10 cellular contexts compared by ENCODE assay signal in genomic region chr16:66382966-66383299, GRCh38. TPM values are rescaled to one million over a fixed set of nuclear protein-coding genes. Genes with fewer than 3 reads are reported as not detected.
DNase-seq lines count a peak whose midpoint lies in the region; ATAC-seq and TF ChIP-seq lines count a peak whose summit lies in the region.
"Had no signal": no experiment of that assay in that cellular context is flagged by ENCODE, and none has a peak within 500 bp of the region (broad histone marks: within the 10 kb centered on the region; RNA-seq: fewer than 3 reads in every experiment).

No MANE protein-coding gene starts in this region.

- peaks cover 0 to 5% of the 10 kb centered on the region in 2 donors for H3K27me3 Mint-ChIP-seq in CD4-positive, alpha-beta memory T cell

- peaks cover 0 to 6% (median 0%) of the 10 kb centered on the region in 8 donors for H3K9me3 Mint-ChIP-seq in CD4-positive, alpha-beta memory T cell
- H3K9me3 Mint-ChIP-seq: T-helper 1 cell treated with Interleukin-12 subunit alpha and Interleukin-12 subunit beta and Interleukin-4 antibody, amounts not matched to agents 30 μg/mL and 1 μg/mL, for 36 hours had no signal

- in situ Hi-C loops in Panc1 (cut with HindIII; ENCODE audit: low pct_unique_long_range_greater_than_20kb, low sequenced_read_pairs): no loop called here

- 34 to 40% methylated on average over 3 of the region's 3 CpGs for WGBS in esophagus squamous epithelium, 2 donors

- peaks cover 0 to 2% (median 0%) of the 10 kb centered on the region in 4 donors for H3K4me1 Mint-ChIP-seq in CD4-positive, alpha-beta memory T cell

- H3K27ac ChIP-seq in Panc1 (ENCODE audit: low read length): no peak overlapping the region
- peak overlapping the region in 3 of 4 donors; percentile 46 to 74 (median 74) for H3K27ac ChIP-seq in esophagus squamous epithelium
- peak overlapping the region; percentile 62 for H3K27ac ChIP-seq in parathyroid adenoma
- H3K27ac ChIP-seq in CD4-positive, alpha-beta memory T cell (ENCODE audit: low read depth, low read length): no peak overlapping the region

- TF ChIP-seq POLR2A in esophagus squamous epithelium (IDR thresholded peaks at IDR 0.05): no peak

- H3K36me3 ChIP-seq in Panc1 (ENCODE audit: control insufficient read depth, insufficient read depth, low read length) (no peaks in the 10 kb centered on the region), esophagus squamous epithelium (no peaks in the 10 kb centered on the region), parathyroid adenoma (ENCODE audit: control insufficient read depth, insufficient read depth, low read length) (no peaks in the 10 kb centered on the region)
- H3K36me3 ChIP-seq in CD4-positive, alpha-beta memory T cell (ENCODE audit: insufficient read depth, low read length): no peaks in the 10 kb centered on the region

- POLR2A ChIA-PET in Panc1 (lab: Charles Lee): no interaction called here
- POLR2A ChIA-PET in CD4-positive, alpha-beta memory T cell (lab: Charles Lee; ENCODE audit: partially characterized antibody): no interaction called here

- TF ChIP-seq CTCF in Panc1 (IDR thresholded peaks at IDR 0.05): no peak
- no peak for TF ChIP-seq CTCF in esophagus squamous epithelium (IDR thresholded peaks at IDR 0.05)
- TF ChIP-seq CTCF in parathyroid adenoma (IDR thresholded peaks at IDR 0.05): no peak

- no peak overlapping the region for H3K4me3 Mint-ChIP-seq in CD4-positive, alpha-beta memory T cell
- H3K4me3 Mint-ChIP-seq: T-helper 1 cell treated with Interleukin-12 subunit alpha and Interleukin-12 subunit beta and Interleukin-4 antibody, amounts not matched to agents 30 μg/mL and 1 μg/mL, for 36 hours had no signal

- H3K27me3 ChIP-seq in Panc1 (ENCODE audit: control insufficient read depth, insufficient read depth, low read length) (no peaks in the 10 kb centered on the region), esophagus squamous epithelium (peaks cover 0 to under 1% (median 0%) of the 10 kb centered on the region in 4 donors), parathyroid adenoma (ENCODE audit: control insufficient read depth, insufficient read depth, low read length) (no peaks in the 10 kb centered on the region)
- no peaks in the 10 kb centered on the region for H3K27me3 ChIP-seq in CD4-positive, alpha-beta memory T cell (ENCODE audit: insufficient read depth, low read length)

- DNase-seq in DMS53 treated with DMSO at 0.1 percent for 48 hours (lab: John Stamatoyannopoulos, UW; ENCODE audit: unreplicated experiment) (peak; percentile 14), Panc1 (ENCODE audit: low read depth, low spot score) (peak; percentile 5), esophagus squamous epithelium (lab: John Stamatoyannopoulos, UW) (no peak), SHP77 (lab: John Stamatoyannopoulos, UW) (no peak), SIG-M5 treated with dmso at 0.1 percent for 504 hours (lab: John Stamatoyannopoulos, UW; ENCODE audit: unreplicated experiment) (no peak), cerebellum (ENCODE audit: low spot score) (no peak)
- no peak for DNase-seq in CD4-positive, alpha-beta memory T cell
- DNase-seq: Karpas-422 had no signal

- H3K27ac Mint-ChIP-seq in CD4-positive, alpha-beta memory T cell: no peak overlapping the region
- H3K27ac Mint-ChIP-seq: T-helper 1 cell treated with Interleukin-12 subunit alpha and Interleukin-12 subunit beta and Interleukin-4 antibody, amounts not matched to agents 30 μg/mL and 1 μg/mL, for 36 hours had no signal

- no peaks in the 10 kb centered on the region for H3K79me2 ChIP-seq in parathyroid adenoma

- H3K36me3 Mint-ChIP-seq in CD4-positive, alpha-beta memory T cell: no peaks in the 10 kb centered on the region

- H3K4me2 ChIP-seq in parathyroid adenoma (ENCODE audit: low read length): no peak overlapping the region

- CTCF ChIA-PET in Panc1 (lab: Charles Lee): no interaction called here
- CTCF ChIA-PET in CD4-positive, alpha-beta memory T cell (lab: Charles Lee; ENCODE audit: partially characterized antibody): no interaction called here

- H3K4me1 ChIP-seq in Panc1 (ENCODE audit: control insufficient read depth, insufficient read depth, low read length) (no peaks in the 10 kb centered on the region), esophagus squamous epithelium (peaks cover 0 to 23% (median 0%) of the 10 kb centered on the region in 3 donors), parathyroid adenoma (peaks cover 9% of the 10 kb centered on the region)
- H3K4me1 ChIP-seq in CD4-positive, alpha-beta memory T cell (ENCODE audit: insufficient read depth, low read length): no peaks in the 10 kb centered on the region

- H3K9ac ChIP-seq in parathyroid adenoma: no peak overlapping the region

- ATAC-seq in Panc1: peak; percentile 60

- no peak overlapping the region for H3K4me3 ChIP-seq in Panc1 (ENCODE audit: low read depth in 2 of 2, low read length in 2 of 2)
- no peak overlapping the region for H3K4me3 ChIP-seq in esophagus squamous epithelium
- no peak overlapping the region for H3K4me3 ChIP-seq in parathyroid adenoma (ENCODE audit: low read depth, low read length)
- no peak overlapping the region for H3K4me3 ChIP-seq in CD4-positive, alpha-beta memory T cell (ENCODE audit: low read length in 2 of 2)

- H3K9me3 ChIP-seq in Panc1 (ENCODE audit: control insufficient read depth, insufficient read depth, low read depth, low read length) (no peaks in the 10 kb centered on the region), esophagus squamous epithelium (no peaks in the 10 kb centered on the region), parathyroid adenoma (ENCODE audit: control insufficient read depth, low read length) (no peaks in the 10 kb centered on the region)
- no peaks in the 10 kb centered on the region for H3K9me3 ChIP-seq in CD4-positive, alpha-beta memory T cell (ENCODE audit: control insufficient read depth in 1 of 2, low read length in 2 of 2)

- H2AFZ ChIP-seq in parathyroid adenoma: no peak overlapping the region

- intact Hi-C loops in Panc1 (cut with micrococcal nuclease; ENCODE audit: unreplicated experiment): no loop called here
- intact Hi-C loops in esophagus squamous epithelium (cut with DNase I): no loop called here
- intact Hi-C loops in CD4-positive, alpha-beta memory T cell (cut with micrococcal nuclease): no loop called here

- no TSS peak for BruUV-seq in Panc1 (replicated peaks; lab: Mats Ljungman, UMichigan)

RNA-seq across cellular contexts. Expression of gene CDH5, which starts 16.4 kb away (rescaled TPM):
- total RNA-seq in Panc1 (2021; ENCODE audit: unreplicated experiment) (0.18 TPM), esophagus squamous epithelium (10 to 100 TPM in 1 of 4 donors, 1 to 10 TPM in 3; 1.7 to 21.6 (median 8.0) TPM), cerebellum (13.4 TPM)
- 0.25 TPM for polyA plus RNA-seq in Panc1 (2012; ENCODE audit: insufficient read length)
- not detected for total RNA-seq in CD4-positive, alpha-beta memory T cell
- polyA plus RNA-seq in CD4-positive, alpha-beta memory T cell: not detected

RNA-seq across cellular contexts. Expression of gene BEAN1, which starts 44.2 kb away (rescaled TPM):
- total RNA-seq in Panc1 (2021; ENCODE audit: unreplicated experiment) (not detected), esophagus squamous epithelium (1 to 10 TPM in 1 of 4 donors, under 1 TPM in 2, not detected in 1; 0.23 to 1.8 (median 0.76) TPM), cerebellum (5.3 TPM)
- 0.15 TPM for polyA plus RNA-seq in Panc1 (2012; ENCODE audit: insufficient read length)
- total RNA-seq in CD4-positive, alpha-beta memory T cell: not detected
- polyA plus RNA-seq in CD4-positive, alpha-beta memory T cell: under 1 TPM in 1 of 2 donors, not detected in 1; 0.23 TPM

Comparison
In these comparisons a context has a peak if more than half of its experiments do, and no peak if none do; other contexts are left out.
1. DNase-seq: peak in DMS53 treated with DMSO at 0.1 percent for 48 hours (single experiment) and Panc1 (single experiment); none in esophagus squamous epithelium (single experiment), SHP77 (0 of 2), CD4-positive, alpha-beta memory T cell (0 of 5), SIG-M5 treated with dmso at 0.1 percent for 504 hours (single experiment) and cerebellum (single experiment).
2. H3K27ac ChIP-seq: peak in esophagus squamous epithelium (3 of 4) and parathyroid adenoma (single experiment); none in Panc1 (single experiment) and CD4-positive, alpha-beta memory T cell (single experiment).